9 cellular contexts compared by ENCODE assay signal in the genomic region with DNA sequence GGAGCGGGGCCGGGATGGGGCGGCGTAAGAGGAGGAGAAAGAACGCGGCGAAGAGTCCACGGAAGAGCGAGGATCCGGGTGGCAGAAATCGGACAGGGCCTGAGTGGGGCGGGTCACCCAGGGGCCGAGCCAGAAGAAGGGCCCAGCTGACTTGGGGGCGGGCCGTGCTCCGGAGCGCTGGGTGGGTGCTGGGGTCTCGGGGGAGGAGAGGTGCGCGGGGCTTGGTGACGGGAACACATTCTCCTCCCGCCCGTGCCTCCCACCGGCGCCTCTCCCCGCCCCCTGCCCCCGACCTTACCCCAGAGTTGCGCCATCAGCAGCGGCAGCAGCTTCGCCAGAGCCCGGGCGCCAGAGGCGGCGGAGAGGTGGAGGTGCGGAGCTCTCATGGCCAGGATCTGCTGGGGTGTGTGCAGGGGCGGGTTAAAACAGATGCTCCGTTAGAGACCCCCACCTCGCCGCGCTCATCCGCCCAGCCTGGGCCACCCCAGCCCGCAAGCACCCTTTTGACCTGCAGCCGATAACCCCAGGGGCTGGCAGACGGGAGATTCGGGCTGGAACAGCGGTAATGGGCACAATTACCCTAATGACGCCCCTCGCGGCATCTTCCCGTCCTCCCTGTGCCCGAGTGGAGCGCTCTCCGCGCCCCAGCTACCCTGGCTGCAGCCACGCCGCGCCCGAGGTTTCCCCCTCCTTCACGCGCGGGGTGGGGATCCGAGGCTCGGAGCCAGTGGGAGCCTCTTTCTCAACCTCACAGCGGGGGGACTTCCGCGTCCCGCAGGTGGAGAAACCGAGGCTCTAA. TPM values are rescaled to one million over a fixed set of nuclear protein-coding genes. Genes with fewer than 3 reads are reported as not detected.
DNase-seq lines count a peak whose midpoint lies in the region; ATAC-seq and TF ChIP-seq lines count a peak whose summit lies in the region.
"Had no signal": no experiment of that assay in that cellular context is flagged by ENCODE, and none has a peak within 500 bp of the region (broad histone marks: within the 10 kb centered on the region; RNA-seq: fewer than 3 reads in every experiment).

No MANE protein-coding gene starts in this region.

- peak overlapping the region; percentile 16 for H3K4me3 ChIP-seq in HAP-1
- peak overlapping the region in 3 of 4 donors; percentile 22 to 39 (median 36) for H3K4me3 ChIP-seq in Peyer's patch
- peak overlapping the region; percentile 8 to 60 (median 41) for H3K4me3 ChIP-seq in heart right ventricle

- 1 to 2% methylated on average over 54 to 68 of the region's 68 CpGs for WGBS in heart right ventricle, 2 donors

- H3K36me3 ChIP-seq in HAP-1 (replicated peaks) (no peaks in the 10 kb centered on the region), Peyer's patch (no peaks in the 10 kb centered on the region), heart right ventricle (no peaks in the 10 kb centered on the region)
- H3K36me3 ChIP-seq: transverse colon had no signal

- no peak for TF ChIP-seq CTCF in Peyer's patch (IDR thresholded peaks at IDR 0.05)
- no peak for TF ChIP-seq CTCF in heart right ventricle (IDR thresholded peaks at IDR 0.05)

- DNase-seq in HAP-1 (ENCODE audit: low spot score in 2 of 2) (peak in 1 of 2 experiments; percentile 58), Peyer's patch (no peak), heart right ventricle (peak in 1 of 2 donors; percentile 39), renal cortical epithelial cell (ENCODE audit: low read depth) (peak; percentile 5), NCI-H1092 (lab: John Stamatoyannopoulos, UW) (no peak)
- no peak for DNase-seq in stimulated activated CD4-positive, alpha-beta T cell treated with anti-CD3 and anti-CD28 coated beads, Interleukin-4, amount 100 ng/mL, for 24 hours
- DNase-seq: KG1, transverse colon had no signal

- in situ Hi-C loops in HAP-1 (cut with MboI; ENCODE audit: low sequenced_read_pairs) = no loop called here

- intact Hi-C loops in heart right ventricle (cut with DNase I) = loop anchor here in 3 of 10 donors (5.0 to 10.0 kb wide), 2 partner anchors 84 to 153 kb away; no protein-coding TSS in a partner anchor

- H3K4me1 ChIP-seq in HAP-1 = no peaks in the 10 kb centered on the region; the same call in 1 of the 2 replicates
- peaks cover 0 to 28% (median 0%) of the 10 kb centered on the region in 4 donors for H3K4me1 ChIP-seq in Peyer's patch
- peaks cover 0 to 37% (median 28%) of the 10 kb centered on the region in 9 donors for H3K4me1 ChIP-seq in heart right ventricle

- TF ChIP-seq POLR2A in Peyer's patch (IDR thresholded peaks at IDR 0.05) = no peak

- H3K27ac ChIP-seq in Peyer's patch = peak overlapping the region in 1 of 4 donors; percentile 12
- H3K27ac ChIP-seq in heart right ventricle = no peak overlapping the region
- H3K27ac ChIP-seq: transverse colon had no signal

- ATAC-seq in heart right ventricle (peak in 4 of 8 donors; percentile 20 to 54 (median 32)), HG03025 (IDR thresholded peaks at IDR 0.05; ENCODE audit: low FRiP score, unreplicated experiment) (no peak)

- H3K9me3 ChIP-seq in HAP-1 = no peaks in the 10 kb centered on the region
- no peaks in the 10 kb centered on the region for H3K9me3 ChIP-seq in Peyer's patch
- H3K9me3 ChIP-seq in heart right ventricle = no peaks in the 10 kb centered on the region
- H3K9me3 ChIP-seq: transverse colon had no signal

- H3K27me3 ChIP-seq in HAP-1 (ENCODE audit: low read depth) = peaks cover 20% of the 10 kb centered on the region
- H3K27me3 ChIP-seq in Peyer's patch = peaks cover 0 to 25% of the 10 kb centered on the region in 2 donors
- H3K27me3 ChIP-seq in heart right ventricle = peaks cover 23 to 80% (median 68%) of the 10 kb centered on the region in 7 donors

RNA-seq across cellular contexts. Expression of gene KLK10, which starts 0.6 kb away (rescaled TPM):
- 1 to 10 TPM in 2 of 4 donors, not detected in 2; 2.4 to 6.3 TPM for total RNA-seq in Peyer's patch
- 1 to 10 TPM in 1 of 10 donors, under 1 TPM in 4, not detected in 5; 0.16 to 1.8 (median 0.38) TPM for total RNA-seq in heart right ventricle
- under 1 TPM in 1 of 2 donors, not detected in 1; 0.49 TPM for polyA plus RNA-seq in heart right ventricle
- total RNA-seq in renal cortical epithelial cell = 0.60 and 17.4 TPM in 2 replicates

RNA-seq across cellular contexts. Expression of gene KLK11, which starts 7.5 kb away (rescaled TPM):
- total RNA-seq in Peyer's patch = 1 to 10 TPM in 3 of 4 donors, not detected in 1; 1.7 to 3.8 (median 1.9) TPM
- under 1 TPM in 4 of 10 donors, not detected in 6; 0.27 to 0.46 (median 0.36) TPM for total RNA-seq in heart right ventricle
- polyA plus RNA-seq in heart right ventricle = under 1 TPM; 0.51 to 0.59 TPM
- total RNA-seq in renal cortical epithelial cell = not detected in 2 replicates

RNA-seq across cellular contexts. Expression of gene KLK12, which starts 15.9 kb away (rescaled TPM):
- total RNA-seq in Peyer's patch (1 to 10 TPM in 2 of 4 donors, not detected in 2; 1.4 to 4.7 TPM), heart right ventricle (not detected), renal cortical epithelial cell (not detected in 2 replicates)
- polyA plus RNA-seq in heart right ventricle = not detected

RNA-seq across cellular contexts. Expression of gene KLK8, which starts 17.5 kb away (rescaled TPM):
- total RNA-seq in Peyer's patch = not detected
- total RNA-seq in heart right ventricle = not detected
- not detected for polyA plus RNA-seq in heart right ventricle
- 5.4 TPM in 1 of 2 replicates, not detected in the other for total RNA-seq in renal cortical epithelial cell
- total RNA-seq: transverse colon had no signal

RNA-seq across cellular contexts. Expression of gene KLK7, which starts 35.2 kb away (rescaled TPM):
- total RNA-seq in Peyer's patch (1 to 10 TPM in 2 of 4 donors, not detected in 2; 1.2 to 9.9 TPM), heart right ventricle (not detected), renal cortical epithelial cell (0.30 and 10.8 TPM in 2 replicates)
- under 1 TPM in 1 of 2 donors, not detected in 1; 0.04 TPM for polyA plus RNA-seq in heart right ventricle
- total RNA-seq: transverse colon had no signal
